26 cellular contexts compared by ENCODE assay signal in genomic region chr3:35707904-35708303, GRCh38.
DNase-seq lines count a peak whose midpoint lies in the region; ATAC-seq, FAIRE-seq and TF ChIP-seq lines count a peak whose summit lies in the region.
"Had no signal": no experiment of that assay in that cellular context is flagged by ENCODE, and none has a peak within 500 bp of the region (broad histone marks: within the 10 kb centered on the region; RNA-seq: fewer than 3 reads in every experiment).

No MANE protein-coding gene starts in this region.

- no peaks in the 10 kb centered on the region for H3K79me1 ChIP-seq in H1 (ENCODE audit: low read depth, low read length)

- WGBS in H1 (ENCODE audit: extremely low coverage in 1 of 2, insufficient coverage in 1 of 2, insufficient read length in 1 of 2, insufficient replicate concordance in 2 of 2, low coverage in 1 of 2, low lambda C conversion rate in 2 of 2, missing lambda C conversion rate in 1 of 2), 2 experiments = 87% methylated on average over 3 of the region's 3 CpGs; no CpG with 5 or more reads in 1 of the 2 experiments

- H3K4ac ChIP-seq in H1 (replicated peaks; ENCODE audit: insufficient read length, low read depth, low read length) = no peak overlapping the region

- FAIRE-seq in H1 (lab: Jason Lieb, UNC) = no peak
- FAIRE-seq: GM12892, RCC 7860 had no signal

- H3K14ac ChIP-seq in H1 (ENCODE audit: insufficient read length) = no peak overlapping the region

- H3K79me2 ChIP-seq in PC-3 (ENCODE audit: low read length) (no peaks in the 10 kb centered on the region), H1 (ENCODE audit: control insufficient read depth in 1 of 2, insufficient read depth in 2 of 2, low read length in 2 of 2) (no peaks in the 10 kb centered on the region)

- no peak overlapping the region for H4K91ac ChIP-seq in H1 (replicated peaks; ENCODE audit: insufficient read length, low read length)

- TF ChIP-seq EP300 in H1 (IDR thresholded peaks at IDR 0.05; ENCODE audit: borderline replicate concordance in 1 of 2, low read depth in 2 of 2, low read length in 2 of 2) = no peak

- H2BK120ac ChIP-seq in H1 (replicated peaks; ENCODE audit: low read depth, low read length) = no peak overlapping the region

- H3K9me3 Mint-ChIP-seq in CD4-positive, alpha-beta T cell = no peaks in the 10 kb centered on the region
- H3K9me3 Mint-ChIP-seq: activated B cell treated with CpG ODN at 0.5 μM for 24 hours; activated CD8-positive, alpha-beta T cell treated with anti-CD3 and anti-CD28 coated beads for 36 hours; IgD-negative memory B cell; neural progenitor cell; T-cell had no signal

- intact Hi-C loops in CD4-positive, alpha-beta T cell (cut with DNase I, micrococcal nuclease) = no loop called here
- intact Hi-C loops in PC-3 (cut with micrococcal nuclease) (no loop called here), left cardiac atrium (cut with DNase I) (no loop called here)

- no peak overlapping the region for H3K27ac ChIP-seq in CD4-positive, alpha-beta T cell (ENCODE audit: low read depth, low read length)
- H3K27ac ChIP-seq in PC-3 (ENCODE audit: low read length) (no peak overlapping the region), H1 (ENCODE audit: low read depth, low read length) (no peak overlapping the region)
- H3K27ac ChIP-seq: colonic mucosa, neural progenitor cell, sigmoid colon, uterus had no signal

- H3K9ac ChIP-seq in PC-3 (ENCODE audit: low read length) (no peak overlapping the region), H1 (replicated peaks in 1 of 4; ENCODE audit: extremely low read depth in 1 of 4, low read depth in 3 of 4, low read length in 3 of 4) (no peak overlapping the region)
- H3K9ac ChIP-seq: neural progenitor cell had no signal

- no peaks in the 10 kb centered on the region for H3K9me2 ChIP-seq in PC-3 (replicated peaks; ENCODE audit: low read length)

- no peak overlapping the region for H2BK5ac ChIP-seq in H1 (ENCODE audit: low read depth, low read length)

- H3K4me3 ChIP-seq in PC-3 (ENCODE audit: low read length) (no peak overlapping the region), H1 (ENCODE audit: extremely low read depth in 1 of 4, insufficient read depth in 2 of 4, low read depth in 3 of 4, low read length in 4 of 4) (no peak overlapping the region)
- H3K4me3 ChIP-seq: colonic mucosa, neural progenitor cell, sigmoid colon, uterus had no signal

- BruUV-seq in PC-3 (replicated peaks; lab: Mats Ljungman, UMichigan) = no TSS peak

- peaks cover 4% of the 10 kb centered on the region for H3K27me3 Mint-ChIP-seq in CD4-positive, alpha-beta T cell
- H3K27me3 Mint-ChIP-seq: activated B cell treated with CpG ODN at 0.5 μM for 24 hours; activated CD8-positive, alpha-beta T cell treated with anti-CD3 and anti-CD28 coated beads for 36 hours; IgD-negative memory B cell; T-cell had no signal

- no peak for TF ChIP-seq CTCF in CD4-positive, alpha-beta T cell (IDR thresholded peaks at IDR 0.05)
- TF ChIP-seq CTCF in PC-3 (conservative IDR thresholded peaks at IDR 0.05; ENCODE audit: low read depth, low read length) (no peak), H1 (IDR thresholded peaks at IDR 0.05; ENCODE audit: control extremely low read depth in 1 of 3, insufficient read depth in 1 of 3, low read depth in 1 of 3, low read length in 3 of 3) (no peak)

- no peak for DNase-seq in CD4-positive, alpha-beta T cell
- peak; percentile 12 for DNase-seq in Daoy (ENCODE audit: low read depth)
- peak; percentile 11 for DNase-seq in PC-3
- DNase-seq in H1 (ENCODE audit: low read depth in 1 of 2, low spot score in 2 of 2) = no peak
- no peak for DNase-seq in left cardiac atrium
- DNase-seq in middle frontal gyrus (ENCODE audit: extremely low spot score, low spot score) = no peak
- DNase-seq: activated B cell treated with CpG ODN at 0.5 μM for 24 hours; activated CD8-positive, alpha-beta T cell treated with anti-CD3 and anti-CD28 coated beads for 36 hours; activated gamma-delta T cell treated with Interleukin-2 at 50 U/mL for 16 hours; amygdala; colonic mucosa; effector memory CD4-positive, alpha-beta T cell; GOT3; NCI-H1105; NCI-H1930; NCI-H524 treated with DMSO at 0.1 percent for 48 hours; sigmoid colon; stimulated activated naive CD4-positive, alpha-beta T cell; T-cell; uterus had no signal

- no peak overlapping the region for H4K5ac ChIP-seq in H1 (ENCODE audit: insufficient read length, low read depth, low read length)

- POLR2A ChIA-PET in CD4-positive, alpha-beta T cell (lab: Charles Lee) = no interaction called here
- POLR2A ChIA-PET in PC-3 (lab: Charles Lee; ENCODE audit: unreplicated experiment) (no interaction called here), H1 (lab: Charles Lee; ENCODE audit: partially characterized antibody) (no interaction called here)

- no peaks in the 10 kb centered on the region for H3K27me3 ChIP-seq in CD4-positive, alpha-beta T cell (ENCODE audit: control insufficient read depth, insufficient read depth, low read length)
- H3K27me3 ChIP-seq in PC-3 (ENCODE audit: low read length) = no peaks in the 10 kb centered on the region
- no peaks in the 10 kb centered on the region for H3K27me3 ChIP-seq in H1 (replicated peaks in 1 of 4; ENCODE audit: control insufficient read depth in 3 of 4, extremely low read depth in 1 of 4, insufficient read depth in 3 of 4, low read length in 3 of 4)
- H3K27me3 ChIP-seq: colonic mucosa, neural progenitor cell, sigmoid colon, uterus had no signal

- no peak for TF ChIP-seq POLR2A in H1 (IDR thresholded peaks at IDR 0.05; ENCODE audit: control extremely low read depth in 1 of 2, low read depth in 2 of 2, low read length in 2 of 2)

- H3K23ac ChIP-seq in H1 (ENCODE audit: insufficient read length) = no peak overlapping the region

- H2BK15ac ChIP-seq in H1 (ENCODE audit: low read length) = no peak overlapping the region

- H3K36me3 Mint-ChIP-seq in CD4-positive, alpha-beta T cell (ENCODE audit: low read depth) = no peaks in the 10 kb centered on the region
- H3K36me3 Mint-ChIP-seq: CD14-positive monocyte, IgD-negative memory B cell, neural progenitor cell, T-cell had no signal

- no peak for TF ChIP-seq RAD21 in H1 (IDR thresholded peaks at IDR 0.05 in 1 of 2, conservative IDR thresholded peaks at IDR 0.05 in 1 of 2; ENCODE audit: low read depth in 2 of 2, low read length in 2 of 2)

- peak; percentile 34 for ATAC-seq in CD4-positive, alpha-beta T cell (ENCODE audit: poor library complexity)
- no peak for ATAC-seq in PC-3
- ATAC-seq in left cardiac atrium = no peak
- ATAC-seq in GM21381 (IDR thresholded peaks at IDR 0.05; ENCODE audit: unreplicated experiment) = no peak
- ATAC-seq: activated CD8-positive, alpha-beta T cell treated with anti-CD3 and anti-CD28 coated beads for 36 hours; T-cell had no signal

- H2AFZ ChIP-seq in PC-3 (ENCODE audit: low read length) (no peak overlapping the region), H1 (ENCODE audit: low read length) (no peak overlapping the region)
- H2AFZ ChIP-seq: neural progenitor cell had no signal

- H3K9me3 ChIP-seq in CD4-positive, alpha-beta T cell (ENCODE audit: control insufficient read depth, low read length) = no peaks in the 10 kb centered on the region
- H3K9me3 ChIP-seq in PC-3 (ENCODE audit: low read length) (no peaks in the 10 kb centered on the region), H1 (ENCODE audit: insufficient read depth in 2 of 2, low read depth in 1 of 2, low read length in 1 of 2) (no peaks in the 10 kb centered on the region)
- H3K9me3 ChIP-seq: colonic mucosa, sigmoid colon, uterus had no signal

- H3K18ac ChIP-seq in H1 (ENCODE audit: extremely low read depth, low read length) = no peak overlapping the region

- H2AK5ac ChIP-seq in H1 (ENCODE audit: low read depth, low read length) = no peak overlapping the region

- no peak overlapping the region for H2BK12ac ChIP-seq in H1 (ENCODE audit: low read depth, low read length)

- no peak overlapping the region for H3K4me2 ChIP-seq in PC-3 (ENCODE audit: low read length)
- no peak overlapping the region for H3K4me2 ChIP-seq in H1 (ENCODE audit: insufficient read depth in 1 of 2, low read depth in 2 of 2, low read length in 2 of 2)
- H3K4me2 ChIP-seq: neural progenitor cell had no signal

- no peak overlapping the region for H2BK20ac ChIP-seq in H1 (ENCODE audit: low read length)

- H3K56ac ChIP-seq in H1 (replicated peaks; ENCODE audit: insufficient read length, low read depth, low read length) = peak overlapping the region; percentile 62

- CTCF ChIA-PET in CD4-positive, alpha-beta T cell (lab: Charles Lee) = no interaction called here
- CTCF ChIA-PET in PC-3 (lab: Charles Lee) = no interaction called here
- CTCF ChIA-PET in H1 (lab: Charles Lee; ENCODE audit: partially characterized antibody) = interaction anchor here (0.6 kb wide), 1 partner anchor 414 kb away, joined by 4 read pairs; no protein-coding TSS in a partner anchor

- H3F3A ChIP-seq in PC-3 (ENCODE audit: low read length, unreplicated experiment) = no peaks in the 10 kb centered on the region

- H3K4me1 Mint-ChIP-seq in CD4-positive, alpha-beta T cell (ENCODE audit: low read depth) = no peaks in the 10 kb centered on the region
- H3K4me1 Mint-ChIP-seq: activated B cell treated with CpG ODN at 0.5 μM for 24 hours, CD14-positive monocyte, IgD-negative memory B cell, T-cell had no signal

- H3K4me1 ChIP-seq in PC-3 (ENCODE audit: insufficient read depth, low read length) = no peaks in the 10 kb centered on the region
- 0 out of 7 replicates have a peak, but pooled peaks cover 0 to 2% (median 0%) of the 10 kb centered on the region in 4 experiments for H3K4me1 ChIP-seq in H1 (replicated peaks in 1 of 4; ENCODE audit: control insufficient read depth in 3 of 4, insufficient read depth in 4 of 4, low read length in 3 of 4)
- H3K4me1 ChIP-seq: colonic mucosa, sigmoid colon, uterus had no signal

- H3K36me3 ChIP-seq in PC-3 (ENCODE audit: low read depth, low read length) (no peaks in the 10 kb centered on the region), H1 (ENCODE audit: control insufficient read depth in 2 of 4, insufficient read depth in 4 of 4, low read length in 3 of 4) (no peaks in the 10 kb centered on the region)
- H3K36me3 ChIP-seq: colonic mucosa, neural progenitor cell, sigmoid colon, uterus had no signal

- H4K8ac ChIP-seq in H1 (ENCODE audit: extremely low read depth, insufficient read depth, low read length) = no peak overlapping the region

- H3K23me2 ChIP-seq in H1 (ENCODE audit: low read depth, low read length) = no peaks in the 10 kb centered on the region; the same call in 1 of the 2 replicates

- no peak overlapping the region for H3K27ac Mint-ChIP-seq in CD4-positive, alpha-beta T cell
- H3K27ac Mint-ChIP-seq: activated B cell treated with CpG ODN at 0.5 μM for 24 hours; activated CD8-positive, alpha-beta T cell treated with anti-CD3 and anti-CD28 coated beads for 36 hours; IgD-negative memory B cell; T-cell had no signal

- H4K20me1 ChIP-seq in PC-3 (ENCODE audit: low read length) (no peaks in the 10 kb centered on the region), H1 (replicated peaks in 1 of 2; ENCODE audit: control insufficient read depth in 1 of 2, insufficient read depth in 2 of 2, low read length in 2 of 2) (no peaks in the 10 kb centered on the region)

- H3K4me3 Mint-ChIP-seq in CD4-positive, alpha-beta T cell = no peak overlapping the region
- H3K4me3 Mint-ChIP-seq: activated B cell treated with CpG ODN at 0.5 μM for 24 hours; activated CD8-positive, alpha-beta T cell treated with anti-CD3 and anti-CD28 coated beads for 36 hours; CD14-positive monocyte; IgD-negative memory B cell; neural progenitor cell; T-cell had no signal

TF ChIP-seq in H1, 55 proteins besides CTCF, POLR2A, EP300 and RAD21 (continues in another document):
- no peak for TF ChIP-seq SIN3A (conservative IDR thresholded peaks at IDR 0.05 in 1 of 2, IDR thresholded peaks at IDR 0.05 in 1 of 2; ENCODE audit: low read depth in 1 of 2, low read length in 2 of 2)

Comparison
In these comparisons a context has a peak if more than half of its experiments do, and no peak if none do; other contexts are left out.
1. DNase-seq: peak in Daoy (single experiment) and PC-3 (single experiment); none in CD4-positive, alpha-beta T cell (0 of 10), H1 (0 of 2), left cardiac atrium (single experiment) and middle frontal gyrus (single experiment).